ENCODE assay signal across 8 cellular contexts in genomic region chr19:4456843-4457653, GRCh38. TPM values are rescaled to one million over a fixed set of nuclear protein-coding genes. Genes with fewer than 3 reads are reported as not detected.
A peak's percentile ranks its signal among the peaks of the same experiment; 100 is the strongest.
DNase-seq lines count a peak whose midpoint lies in the region; ATAC-seq and TF ChIP-seq lines count a peak whose summit lies in the region.

No MANE protein-coding gene starts in this region.

- TF ChIP-seq CTCF in colonic mucosa (IDR thresholded peaks at IDR 0.05) = no peak

- no peak for ATAC-seq in HG03108 (IDR thresholded peaks at IDR 0.05; ENCODE audit: unreplicated experiment)

- peak; percentile 27 for DNase-seq in stimulated activated CD8-positive, alpha-beta memory T cell treated with anti-CD3 and anti-CD28 coated beads, Interleukin-12 subunit alpha, Interleukin-12 subunit beta, amount 100 ng/mL, for 1 hour (ENCODE audit: low read depth)
- no peak for DNase-seq in stimulated activated CD8-positive, alpha-beta memory T cell treated with anti-CD3 and anti-CD28 coated beads, Interleukin-4, amount 100 ng/mL, for 48 hours
- no peak for DNase-seq in T-helper 2 cell treated with Interferon-gamma antibody and Interleukin-4, amounts not matched to agents 5 μg/mL and 100 μg/mL, for 36 hours (ENCODE audit: low spot score)
- DNase-seq in colonic mucosa (peak; percentile 47), left kidney (ENCODE audit: low read depth, low spot score) (peak; percentile 93)
- DNase-seq in stimulated activated CD4-positive, alpha-beta T cell treated with anti-CD3 and anti-CD28 coated beads, TNF-alpha, amount 100 ng/mL, for 4 hours (ENCODE audit: low read depth in 3 of 3) = peak in 2 of 3 experiments; percentile 35 to 48

- peak overlapping the region; percentile 94 for H3K4me3 Mint-ChIP-seq in T-helper 2 cell treated with Interferon-gamma antibody and Interleukin-4, amounts not matched to agents 5 μg/mL and 100 μg/mL, for 36 hours

- H3K4me1 ChIP-seq in HUES48 (ENCODE audit: control insufficient read depth, insufficient read depth, low read length) = peaks cover 8% of the 10 kb centered on the region
- peaks cover 6% of the 10 kb centered on the region for H3K4me1 ChIP-seq in colonic mucosa

- H3K36me3 ChIP-seq in HUES48 (ENCODE audit: control insufficient read depth, insufficient read depth, low read length) = peaks cover 15% of the 10 kb centered on the region; the same call in 1 of the 2 replicates
- H3K36me3 ChIP-seq in colonic mucosa = peaks cover 15% of the 10 kb centered on the region

- H3K27me3 ChIP-seq in HUES48 (ENCODE audit: control insufficient read depth, insufficient read depth, low read length) (no peaks in the 10 kb centered on the region), colonic mucosa (no peaks in the 10 kb centered on the region)

- H3K4me1 Mint-ChIP-seq in T-helper 2 cell treated with Interferon-gamma antibody and Interleukin-4, amounts not matched to agents 5 μg/mL and 100 μg/mL, for 36 hours (ENCODE audit: low read depth) = peaks cover 13% of the 10 kb centered on the region

- no peaks in the 10 kb centered on the region for H3K36me3 Mint-ChIP-seq in T-helper 2 cell treated with Interferon-gamma antibody and Interleukin-4, amounts not matched to agents 5 μg/mL and 100 μg/mL, for 36 hours (ENCODE audit: low read depth)

- H3K9me3 ChIP-seq in HUES48 (ENCODE audit: control insufficient read depth, insufficient read depth, low read length) (no peaks in the 10 kb centered on the region), colonic mucosa (no peaks in the 10 kb centered on the region)

- H3K9ac ChIP-seq in HUES48 (ENCODE audit: low read depth, low read length) = peak overlapping the region; percentile 77
- H3K9ac ChIP-seq in colonic mucosa (ENCODE audit: low read depth in 2 of 2, low read length in 2 of 2) = peak overlapping the region; percentile 79 to 81

- H3K27ac ChIP-seq in HUES48 (ENCODE audit: low read depth, low read length) (peak overlapping the region; percentile 99), colonic mucosa (peak overlapping the region; percentile 69)

- intact Hi-C loops in colonic mucosa (cut with DNase I) = loop anchor here (10.0 kb wide), 1 partner anchor 52 kb away; the partner anchor contains the start of genes CHAF1A and SH3GL1

- H3K9me3 Mint-ChIP-seq in T-helper 2 cell treated with Interferon-gamma antibody and Interleukin-4, amounts not matched to agents 5 μg/mL and 100 μg/mL, for 36 hours = no peaks in the 10 kb centered on the region

- H3K27ac Mint-ChIP-seq in T-helper 2 cell treated with Interferon-gamma antibody and Interleukin-4, amounts not matched to agents 5 μg/mL and 100 μg/mL, for 36 hours = peak overlapping the region; percentile 81

- no peaks in the 10 kb centered on the region for H3K27me3 Mint-ChIP-seq in T-helper 2 cell treated with Interferon-gamma antibody and Interleukin-4, amounts not matched to agents 5 μg/mL and 100 μg/mL, for 36 hours (ENCODE audit: low read depth)

- H3K4me3 ChIP-seq in HUES48 (ENCODE audit: low read depth, low read length) = peak overlapping the region; percentile 69
- H3K4me3 ChIP-seq in colonic mucosa = peak overlapping the region; percentile 63

RNA-seq across cellular contexts. Expression of gene UBXN6, which starts 0.5 kb away (rescaled TPM):
- 10 to 100 TPM; 84.9 to 96.7 TPM for total RNA-seq in colonic mucosa

RNA-seq across cellular contexts. Expression of gene HDGFL2, which starts 15.0 kb away (rescaled TPM):
- 10 to 100 TPM; 32.7 to 55.0 TPM for total RNA-seq in colonic mucosa

RNA-seq across cellular contexts. Expression of gene CHAF1A, which starts 54.6 kb away (rescaled TPM):
- 10 to 100 TPM; 15.6 to 53.2 TPM for total RNA-seq in colonic mucosa

RNA-seq across cellular contexts. Expression of gene SH3GL1, which starts 56.7 kb away (rescaled TPM):
- total RNA-seq in colonic mucosa = 10 to 100 TPM; 54.0 to 66.6 TPM

Comparison
In these comparisons a context has a peak if more than half of its experiments do, and no peak if none do; other contexts are left out.
1. DNase-seq: peak in stimulated activated CD8-positive, alpha-beta memory T cell treated with anti-CD3 and anti-CD28 coated beads, Interleukin-12 subunit alpha, Interleukin-12 subunit beta, amount 100 ng/mL, for 1 hour (single experiment), colonic mucosa (single experiment), left kidney (single experiment) and stimulated activated CD4-positive, alpha-beta T cell treated with anti-CD3 and anti-CD28 coated beads, TNF-alpha, amount 100 ng/mL, for 4 hours (2 of 3); none in stimulated activated CD8-positive, alpha-beta memory T cell treated with anti-CD3 and anti-CD28 coated beads, Interleukin-4, amount 100 ng/mL, for 48 hours (single experiment) and T-helper 2 cell treated with Interferon-gamma antibody and Interleukin-4, amounts not matched to agents 5 μg/mL and 100 μg/mL, for 36 hours (single experiment).